In the genomic region with DNA sequence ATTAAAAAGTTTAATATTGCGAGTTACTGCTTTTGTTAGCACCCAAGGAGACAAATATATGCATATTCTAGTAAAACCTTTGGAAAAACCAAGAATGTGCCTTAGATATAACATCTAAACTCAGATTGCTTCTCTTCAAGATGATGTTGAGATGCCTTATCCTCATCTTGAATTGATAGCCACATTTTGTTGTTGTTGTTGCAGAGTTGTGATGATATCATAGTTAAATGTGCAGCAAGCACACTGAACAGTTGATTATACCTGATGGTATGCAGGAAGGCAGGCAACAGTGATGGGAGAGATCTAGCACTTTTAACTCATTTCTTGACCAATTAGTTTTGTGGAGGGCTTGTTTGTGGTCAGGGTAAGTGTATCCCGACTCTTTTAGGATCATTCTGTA, we compare ENCODE assay signal across 1 cellular context.
TF ChIP-seq lines count a peak whose summit lies in the region.

No MANE protein-coding gene starts in this region.

TF ChIP-seq in SK-N-SH, 30 proteins besides CTCF, POLR2A, EP300 and RAD21 (continued from another document):
- TF ChIP-seq FOSL2 (IDR thresholded peaks at IDR 0.05; ENCODE audit: borderline replicate concordance, low read depth) (no peak), MEF2A (IDR thresholded peaks at IDR 0.05; ENCODE audit: borderline replicate concordance, low read depth) (no peak), FOXJ3 (CRISPR knock-in tag; IDR thresholded peaks at IDR 0.05) (no peak), FOXM1 (IDR thresholded peaks at IDR 0.05; ENCODE audit: low read depth) (no peak)
- TF ChIP-seq, protein P1, sequence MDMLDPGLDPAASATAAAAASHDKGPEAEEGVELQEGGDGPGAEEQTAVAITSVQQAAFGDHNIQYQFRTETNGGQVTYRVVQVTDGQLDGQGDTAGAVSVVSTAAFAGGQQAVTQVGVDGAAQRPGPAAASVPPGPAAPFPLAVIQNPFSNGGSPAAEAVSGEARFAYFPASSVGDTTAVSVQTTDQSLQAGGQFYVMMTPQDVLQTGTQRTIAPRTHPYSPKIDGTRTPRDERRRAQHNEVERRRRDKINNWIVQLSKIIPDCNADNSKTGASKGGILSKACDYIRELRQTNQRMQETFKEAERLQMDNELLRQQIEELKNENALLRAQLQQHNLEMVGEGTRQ (IDR thresholded peaks at IDR 0.05; ENCODE audit: borderline replicate concordance, low read depth, low read length) = no peak
- TF ChIP-seq, protein P2, sequence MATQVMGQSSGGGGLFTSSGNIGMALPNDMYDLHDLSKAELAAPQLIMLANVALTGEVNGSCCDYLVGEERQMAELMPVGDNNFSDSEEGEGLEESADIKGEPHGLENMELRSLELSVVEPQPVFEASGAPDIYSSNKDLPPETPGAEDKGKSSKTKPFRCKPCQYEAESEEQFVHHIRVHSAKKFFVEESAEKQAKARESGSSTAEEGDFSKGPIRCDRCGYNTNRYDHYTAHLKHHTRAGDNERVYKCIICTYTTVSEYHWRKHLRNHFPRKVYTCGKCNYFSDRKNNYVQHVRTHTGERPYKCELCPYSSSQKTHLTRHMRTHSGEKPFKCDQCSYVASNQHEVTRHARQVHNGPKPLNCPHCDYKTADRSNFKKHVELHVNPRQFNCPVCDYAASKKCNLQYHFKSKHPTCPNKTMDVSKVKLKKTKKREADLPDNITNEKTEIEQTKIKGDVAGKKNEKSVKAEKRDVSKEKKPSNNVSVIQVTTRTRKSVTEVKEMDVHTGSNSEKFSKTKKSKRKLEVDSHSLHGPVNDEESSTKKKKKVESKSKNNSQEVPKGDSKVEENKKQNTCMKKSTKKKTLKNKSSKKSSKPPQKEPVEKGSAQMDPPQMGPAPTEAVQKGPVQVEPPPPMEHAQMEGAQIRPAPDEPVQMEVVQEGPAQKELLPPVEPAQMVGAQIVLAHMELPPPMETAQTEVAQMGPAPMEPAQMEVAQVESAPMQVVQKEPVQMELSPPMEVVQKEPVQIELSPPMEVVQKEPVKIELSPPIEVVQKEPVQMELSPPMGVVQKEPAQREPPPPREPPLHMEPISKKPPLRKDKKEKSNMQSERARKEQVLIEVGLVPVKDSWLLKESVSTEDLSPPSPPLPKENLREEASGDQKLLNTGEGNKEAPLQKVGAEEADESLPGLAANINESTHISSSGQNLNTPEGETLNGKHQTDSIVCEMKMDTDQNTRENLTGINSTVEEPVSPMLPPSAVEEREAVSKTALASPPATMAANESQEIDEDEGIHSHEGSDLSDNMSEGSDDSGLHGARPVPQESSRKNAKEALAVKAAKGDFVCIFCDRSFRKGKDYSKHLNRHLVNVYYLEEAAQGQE (IDR thresholded peaks at IDR 0.05; ENCODE audit: low read depth, low read length) = no peak
- TF ChIP-seq, protein P3, sequence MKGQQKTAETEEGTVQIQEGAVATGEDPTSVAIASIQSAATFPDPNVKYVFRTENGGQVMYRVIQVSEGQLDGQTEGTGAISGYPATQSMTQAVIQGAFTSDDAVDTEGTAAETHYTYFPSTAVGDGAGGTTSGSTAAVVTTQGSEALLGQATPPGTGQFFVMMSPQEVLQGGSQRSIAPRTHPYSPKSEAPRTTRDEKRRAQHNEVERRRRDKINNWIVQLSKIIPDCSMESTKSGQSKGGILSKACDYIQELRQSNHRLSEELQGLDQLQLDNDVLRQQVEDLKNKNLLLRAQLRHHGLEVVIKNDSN (IDR thresholded peaks at IDR 0.05; ENCODE audit: borderline replicate concordance, low read depth) = no peak
TF ChIP-seq in SK-N-SH: peak in this region for 0.
